ENCODE assay signal across 8 cellular contexts in genomic region chr11:125072210-125072960, GRCh38. TPM values are rescaled to one million over a fixed set of nuclear protein-coding genes. Genes with fewer than 3 reads are reported as not detected.
DNase-seq lines count a peak whose midpoint lies in the region; ATAC-seq, FAIRE-seq and TF ChIP-seq lines count a peak whose summit lies in the region.

No MANE protein-coding gene starts in this region.

- H3K4me1 Mint-ChIP-seq in activated B cell treated with CpG ODN at 0.5 μM for 24 hours, result peaks cover 69% of the 10 kb centered on the region

- peak; percentile 62 for DNase-seq in activated B cell treated with CpG ODN at 0.5 μM for 24 hours
- DNase-seq in small intestine, result peak; percentile 76
- no peak for DNase-seq in activated CD4-positive, alpha-beta T cell treated with anti-CD3 and anti-CD28 coated beads for 4 hours
- no peak for DNase-seq in activated CD4-positive, alpha-beta T cell treated with anti-CD3 and anti-CD28 coated beads, Interleukin-2, amount 50 U/mL, for 48 hours
- no peak for DNase-seq in NCI-H82 (lab: John Stamatoyannopoulos, UW)
- no peak for DNase-seq in AG08396 (ENCODE audit: low spot score)

- peak overlapping the region; percentile 71 to 74 for H3K27ac ChIP-seq in small intestine (ENCODE audit: low read depth in 1 of 2, low read length in 1 of 2)

- H3K36me3 Mint-ChIP-seq in activated B cell treated with CpG ODN at 0.5 μM for 24 hours (ENCODE audit: low read depth), result no peaks in the 10 kb centered on the region

- TF ChIP-seq CTCF in activated B cell treated with CpG ODN at 0.5 μM for 24 hours (IDR thresholded peaks at IDR 0.05), result no peak

- POLR2A ChIA-PET in activated B cell treated with CpG ODN at 0.5 μM for 24 hours (lab: Charles Lee), result interaction anchor here (1.0 to 5.7 kb wide), 4 partner anchors 8 to 442 kb away, joined by 4 to 78 read pairs (median 30); partner anchors contain the start of genes CCDC15, SLC37A2 and TMEM218

- 28 to 61% (median 45%) methylated on average over 12 of the region's 12 CpGs for WGBS in small intestine, 3 donors

- CTCF ChIA-PET in activated B cell treated with CpG ODN at 0.5 μM for 24 hours (lab: Charles Lee), result interaction anchor here (1.1 to 3.3 kb wide), 4 partner anchors 9 to 52 kb away, joined by 3 to 10 read pairs (median 6); partner anchors contain the start of gene SLC37A2

- H3K4me1 ChIP-seq in small intestine (ENCODE audit: control insufficient read depth in 2 of 2, insufficient read depth in 1 of 2, low read depth in 1 of 2, low read length in 1 of 2), result peaks cover 14 to 21% of the 10 kb centered on the region in 2 donors

- no peaks in the 10 kb centered on the region for H3K9me3 Mint-ChIP-seq in activated B cell treated with CpG ODN at 0.5 μM for 24 hours

- FAIRE-seq in small intestine (lab: Jason Lieb, UNC), result no peak

- H3K27me3 ChIP-seq in small intestine (ENCODE audit: control insufficient read depth in 2 of 2, insufficient read depth in 2 of 2, low read length in 2 of 2), result no peaks in the 10 kb centered on the region

- peak overlapping the region; percentile 59 for H3K4me3 Mint-ChIP-seq in activated B cell treated with CpG ODN at 0.5 μM for 24 hours

- H3K27me3 Mint-ChIP-seq in activated B cell treated with CpG ODN at 0.5 μM for 24 hours, result no peaks in the 10 kb centered on the region

- peak overlapping the region; percentile 91 for H3K27ac Mint-ChIP-seq in activated B cell treated with CpG ODN at 0.5 μM for 24 hours

- H3K36me3 ChIP-seq in small intestine (ENCODE audit: control insufficient read depth in 2 of 2, insufficient read depth in 2 of 2, low read length in 2 of 2), result no peaks in the 10 kb centered on the region

- no peaks in the 10 kb centered on the region for H3K9me3 ChIP-seq in small intestine (ENCODE audit: control insufficient read depth, low read depth)

- intact Hi-C loops in activated B cell treated with CpG ODN at 0.5 μM for 24 hours (cut with micrococcal nuclease), result loop anchor here (1.0 to 10.0 kb wide), 12 partner anchors 9 to 1140 kb away; partner anchors contain the start of genes CCDC15, FAM118B, HYLS1 and MSANTD2

- peak; percentile 69 for ATAC-seq in GM19043 (IDR thresholded peaks at IDR 0.05; ENCODE audit: low read depth, unreplicated experiment)
- ATAC-seq in HG03039 (IDR thresholded peaks at IDR 0.05; ENCODE audit: unreplicated experiment), result peak; percentile 80
- peak; percentile 83 for ATAC-seq in activated B cell treated with CpG ODN at 0.5 μM for 24 hours (ENCODE audit: low read depth)

- no peak overlapping the region for H3K4me3 ChIP-seq in small intestine (ENCODE audit: low read depth in 1 of 2, low read length in 2 of 2)

RNA-seq across cellular contexts. Expression of gene SLC37A2, which starts 9.3 kb away (rescaled TPM):
- 21.3 and 27.5 TPM in 2 replicates for total RNA-seq in activated B cell treated with CpG ODN at 0.5 μM for 24 hours
- 10 to 100 TPM in 1 of 3 donors, 1 to 10 TPM in 2; 1.1 to 12.2 (median 9.1) TPM for polyA plus RNA-seq in small intestine

RNA-seq across cellular contexts. Expression of gene TMEM218, which starts 39.0 kb away (rescaled TPM):
- 18.8 and 20.1 TPM in 2 replicates for total RNA-seq in activated B cell treated with CpG ODN at 0.5 μM for 24 hours
- 10 to 100 TPM in 2 of 3 donors, 1 to 10 TPM in 1; 9.6 to 28.6 (median 10.5) TPM for polyA plus RNA-seq in small intestine

Comparison
In these comparisons a context has a peak if more than half of its experiments do, and no peak if none do; other contexts are left out.
1. DNase-seq: peak in activated B cell treated with CpG ODN at 0.5 μM for 24 hours (single experiment) and small intestine (single experiment); none in activated CD4-positive, alpha-beta T cell treated with anti-CD3 and anti-CD28 coated beads for 4 hours (0 of 2), activated CD4-positive, alpha-beta T cell treated with anti-CD3 and anti-CD28 coated beads, Interleukin-2, amount 50 U/mL, for 48 hours (0 of 2), NCI-H82 (single experiment) and AG08396 (single experiment).
2. Peak in every context shown above with its lines, with median percentiles within 50 percentile points of each other: ATAC-seq.